ENCODE assay signal across 5 cellular contexts in genomic region chr17:68309066-68309670, GRCh38. TPM values are rescaled to one million over a fixed set of nuclear protein-coding genes. Genes with fewer than 3 reads are reported as not detected.
A peak's percentile ranks its signal among the peaks of the same experiment; 100 is the strongest.
DNase-seq lines count a peak whose midpoint lies in the region; ATAC-seq, FAIRE-seq and TF ChIP-seq lines count a peak whose summit lies in the region.
"Not testable (repeated sequence)": the region's sequence is repeated elsewhere in the genome, so short reads cannot be mapped to it uniquely, and the experiment has no call there.

No MANE protein-coding gene starts in this region.

- H3K36me3 ChIP-seq in HCT116 (ENCODE audit: control insufficient read depth in 1 of 2, insufficient read depth in 2 of 2, low read length in 2 of 2); HepG2 (replicated peaks in 1 of 2; ENCODE audit: control insufficient read depth in 1 of 2, insufficient read depth in 2 of 2, low read length in 2 of 2): not testable (repeated sequence)

- H3K4me1 Mint-ChIP-seq in activated naive CD4-positive, alpha-beta T cell treated with anti-CD3 and anti-CD28 coated beads, Interleukin-2, amount 10 ng/mL, durations not matched to agents 7 days and 5 days, result peaks cover 56% of the 10 kb centered on the region
- peaks cover 76% of the 10 kb centered on the region for H3K4me1 Mint-ChIP-seq in dendritic cell treated with granulocyte-macrophage colony-stimulating factor and Interleukin-4, amounts not matched to agents 40 ng/mL and 50 ng/mL, for 4 days (ENCODE audit: low read depth)

- ATAC-seq in HCT116, HepG2: not testable (repeated sequence)

- not testable (repeated sequence) for H3K27me3 Mint-ChIP-seq in activated naive CD4-positive, alpha-beta T cell treated with anti-CD3 and anti-CD28 coated beads, Interleukin-2, amount 10 ng/mL, durations not matched to agents 7 days and 5 days; dendritic cell treated with granulocyte-macrophage colony-stimulating factor and Interleukin-4, amounts not matched to agents 40 ng/mL and 50 ng/mL, for 4 days

- FAIRE-seq in HepG2 (lab: Jason Lieb, UNC), result not testable (repeated sequence)

- RAD21 ChIA-PET in HCT116 (lab: Charles Lee; ENCODE audit: low non-redundant PET in 1 of 2, low total read pairs in 2 of 2, uncharacterized antibody in 2 of 2, unreplicated experiment in 2 of 2), result not testable (repeated sequence)

- TF ChIP-seq EP300 in HepG2 (IDR thresholded peaks at IDR 0.05; ENCODE audit: low read depth in 2 of 2, low read length in 2 of 2); HepG2 (CRISPR knock-in tag; IDR thresholded peaks at IDR 0.05; ENCODE audit: borderline replicate concordance): not testable (repeated sequence)

- not testable (repeated sequence) for H3K4me3 Mint-ChIP-seq in activated naive CD4-positive, alpha-beta T cell treated with anti-CD3 and anti-CD28 coated beads, Interleukin-2, amount 10 ng/mL, durations not matched to agents 7 days and 5 days; dendritic cell treated with granulocyte-macrophage colony-stimulating factor and Interleukin-4, amounts not matched to agents 40 ng/mL and 50 ng/mL, for 4 days

- not testable (repeated sequence) for H2AFZ ChIP-seq in HCT116 (ENCODE audit: low read depth, low read length, poor library complexity, severe bottlenecking); HepG2 (ENCODE audit: low read length)

- TF ChIP-seq POLR2A in HCT116 (IDR thresholded peaks at IDR 0.05; ENCODE audit: borderline replicate concordance, extremely low read depth, insufficient read depth, insufficient read length); HepG2 (IDR thresholded peaks at IDR 0.05; ENCODE audit: insufficient read depth in 1 of 2, low read depth in 2 of 2, low read length in 2 of 2): not testable (repeated sequence)

- intact Hi-C loops in HCT116 (cut with micrococcal nuclease); dendritic cell treated with granulocyte-macrophage colony-stimulating factor and Interleukin-4, amounts not matched to agents 40 ng/mL and 50 ng/mL, for 4 days (cut with micrococcal nuclease); cardiac septum (cut with DNase I); HepG2 (cut with micrococcal nuclease; ENCODE audit: unreplicated experiment): not testable (repeated sequence)

- CTCF ChIA-PET in HCT116 (lab: Charles Lee), result interaction anchor here (1.1 kb wide), 1 partner anchor 157 kb away, joined by 4 read pairs; no protein-coding TSS in a partner anchor
- CTCF ChIA-PET in activated naive CD4-positive, alpha-beta T cell treated with anti-CD3 and anti-CD28 coated beads, Interleukin-2, amount 10 ng/mL, durations not matched to agents 7 days and 5 days (lab: Charles Lee), result interaction anchor here (1.6 to 2.3 kb wide), 3 partner anchors 17 to 127 kb away, joined by 4 to 10 read pairs (median 4); partner anchors contain the start of gene ARSG
- CTCF ChIA-PET in HepG2 (lab: Yijun Ruan, JAX; ENCODE audit: low intra/inter-chr PET ratio, low total read pairs), result not testable (repeated sequence)

- not testable (repeated sequence) for TF ChIP-seq CTCF in HCT116 (IDR thresholded peaks at IDR 0.05 in 2 of 3, conservative IDR thresholded peaks at IDR 0.05 in 1 of 3; ENCODE audit: borderline replicate concordance in 1 of 3, insufficient read depth in 1 of 3, low read depth in 2 of 3, low read length in 2 of 3); HepG2 (CRISPR knock-in tag; IDR thresholded peaks at IDR 0.05)

- H3K79me2 ChIP-seq in HCT116 (ENCODE audit: insufficient read depth, low read length); HepG2 (ENCODE audit: insufficient read depth, low read length): not testable (repeated sequence)

- peaks cover 14% of the 10 kb centered on the region for H3K36me3 Mint-ChIP-seq in activated naive CD4-positive, alpha-beta T cell treated with anti-CD3 and anti-CD28 coated beads, Interleukin-2, amount 10 ng/mL, durations not matched to agents 7 days and 5 days
- H3K36me3 Mint-ChIP-seq in dendritic cell treated with granulocyte-macrophage colony-stimulating factor and Interleukin-4, amounts not matched to agents 40 ng/mL and 50 ng/mL, for 4 days (ENCODE audit: low read depth), result peaks cover 28% of the 10 kb centered on the region

- H3K9me2 ChIP-seq in HCT116 (ENCODE audit: insufficient read depth), result not testable (repeated sequence)

- not testable (repeated sequence) for BruUV-seq in HCT116 (replicated peaks; lab: Mats Ljungman, UMichigan); HepG2 (replicated peaks; lab: Mats Ljungman, UMichigan)

- H4K20me1 ChIP-seq in HCT116 (ENCODE audit: insufficient read depth); HepG2 (ENCODE audit: insufficient read depth, low read length): not testable (repeated sequence)

- in situ Hi-C loops in HepG2 (cut with HindIII; ENCODE audit: extremely low pct_ligation_motif_present, low pct_unique_long_range_greater_than_20kb), result not testable (repeated sequence)

- WGBS in HepG2 (ENCODE audit: low lambda C conversion rate), result 93% methylated on average over 17 of the region's 28 CpGs

- not testable (repeated sequence) for TF ChIP-seq RAD21 in HCT116 (IDR thresholded peaks at IDR 0.05; ENCODE audit: low read depth); HepG2 (CRISPR knock-in tag; IDR thresholded peaks at IDR 0.05)

- not testable (repeated sequence) for H3K4me3 ChIP-seq in HCT116 (replicated peaks in 1 of 2; ENCODE audit: low read depth in 1 of 2, low read length in 2 of 2); HepG2 (replicated peaks in 1 of 3; ENCODE audit: insufficient read depth in 1 of 3, low read depth in 2 of 3, low read length in 3 of 3)

- peak overlapping the region; percentile 14 for H3K27ac Mint-ChIP-seq in activated naive CD4-positive, alpha-beta T cell treated with anti-CD3 and anti-CD28 coated beads, Interleukin-2, amount 10 ng/mL, durations not matched to agents 7 days and 5 days
- peak overlapping the region; percentile 72 for H3K27ac Mint-ChIP-seq in dendritic cell treated with granulocyte-macrophage colony-stimulating factor and Interleukin-4, amounts not matched to agents 40 ng/mL and 50 ng/mL, for 4 days

- not testable (repeated sequence) for H3K9ac ChIP-seq in HCT116 (ENCODE audit: low read length); HepG2 (ENCODE audit: insufficient read depth, low read depth, low read length)

- not testable (repeated sequence) for H3K9me3 Mint-ChIP-seq in activated naive CD4-positive, alpha-beta T cell treated with anti-CD3 and anti-CD28 coated beads, Interleukin-2, amount 10 ng/mL, durations not matched to agents 7 days and 5 days; dendritic cell treated with granulocyte-macrophage colony-stimulating factor and Interleukin-4, amounts not matched to agents 40 ng/mL and 50 ng/mL, for 4 days

- H3K4me1 ChIP-seq in HCT116 (ENCODE audit: control insufficient read depth in 1 of 2, insufficient read depth in 2 of 2, low read length in 2 of 2), result peaks cover 51 to 65% of the 10 kb centered on the region in 2 experiments
- H3K4me1 ChIP-seq in HepG2 (ENCODE audit: insufficient read depth, low read length), result peaks cover 69% of the 10 kb centered on the region

- DNase-seq in HCT116 (ENCODE audit: low read depth, low spot score); activated naive CD4-positive, alpha-beta T cell treated with anti-CD3 and anti-CD28 coated beads, Interleukin-2, amount 10 ng/mL, durations not matched to agents 7 days and 5 days; HepG2 (ENCODE audit: low spot score): not testable (repeated sequence)
- peak; percentile 24 for DNase-seq in cardiac septum (ENCODE audit: low spot score)

- H3K9me3 ChIP-seq in HCT116 (ENCODE audit: control insufficient read depth in 1 of 2, insufficient read depth in 1 of 2, low read depth in 1 of 2, low read length in 2 of 2); HepG2 (ENCODE audit: low read length): not testable (repeated sequence)

- not testable (repeated sequence) for H3K27me3 ChIP-seq in HCT116 (ENCODE audit: insufficient read depth, low read length); HepG2 (ENCODE audit: control insufficient read depth in 1 of 2, insufficient read depth in 2 of 2, low read length in 2 of 2)

- peak overlapping the region; percentile 15; the same call in 1 of the 2 replicates for H3K27ac ChIP-seq in HCT116 (ENCODE audit: low read depth, low read length)
- not testable (repeated sequence) for H3K27ac ChIP-seq in HepG2 (ENCODE audit: extremely low read length, insufficient read depth, low read length)

- POLR2A ChIA-PET in HCT116 (lab: Charles Lee), result interaction anchor here (1.4 kb wide), 1 partner anchor 75 kb away, joined by 5 read pairs; no protein-coding TSS in a partner anchor
- POLR2A ChIA-PET in HepG2 (lab: Yijun Ruan, JAX), result not testable (repeated sequence)

- not testable (repeated sequence) for H3K4me2 ChIP-seq in HCT116 (ENCODE audit: low read length); HepG2 (ENCODE audit: low read depth, low read length)

RNA-seq across cellular contexts. Expression of gene ARSG, which starts 17.9 kb away (rescaled TPM):
- total RNA-seq in HCT116 (2021; ENCODE audit: unreplicated experiment), result 17.1 TPM
- polyA plus RNA-seq in HCT116 (2012), result 5.4 and 6.1 TPM in 2 replicates
- total RNA-seq in cardiac septum, result 2.7 TPM
- total RNA-seq in HepG2 (2016; rRNA removed; fragmentation: Illumina TruSeq; extraction: Trizol), result 3.7 and 4.1 TPM in 2 replicates
- 10.0 and 10.5 TPM in 2 replicates for total RNA-seq in HepG2 (2016; cell fraction: cytosol; rRNA removed; fragmentation: Illumina TruSeq; extraction: Trizol; ENCODE audit: low read depth)
- total RNA-seq in HepG2 (2016; cell fraction: insoluble cytoplasmic fraction; rRNA removed; fragmentation: Illumina TruSeq; extraction: Trizol), result 2.8 and 4.2 TPM in 2 replicates
- total RNA-seq in HepG2 (2016; cell fraction: membrane; rRNA removed; fragmentation: Illumina TruSeq; extraction: Trizol), result 8.1 and 9.2 TPM in 2 replicates
- 4.0 and 4.3 TPM in 2 replicates for total RNA-seq in HepG2 (2016; cell fraction: nucleus; rRNA removed; fragmentation: Illumina TruSeq; extraction: Trizol)
- 15.2 and 15.9 TPM in 2 replicates for polyA plus RNA-seq in HepG2 (2011; rRNA removed)
- polyA plus RNA-seq in HepG2 (2011; cell fraction: cytosol; rRNA removed), result 11.5 and 13.0 TPM in 2 replicates
- 26.9 and 29.6 TPM in 2 replicates for polyA plus RNA-seq in HepG2 (2011; cell fraction: nucleus; rRNA removed)
- polyA plus RNA-seq in HepG2 (2012), result 7.0 and 8.7 TPM in 2 replicates
- polyA plus RNA-seq in HepG2 (2016; cell fraction: cytosol; fragmentation: Illumina TruSeq; extraction: Trizol; ENCODE audit: low read depth), result 3.0 and 5.3 TPM in 2 replicates
- polyA plus RNA-seq in HepG2 (2016; cell fraction: insoluble cytoplasmic fraction; fragmentation: Illumina TruSeq; extraction: Trizol; ENCODE audit: low read depth), result 2.2 and 2.8 TPM in 2 replicates
- polyA plus RNA-seq in HepG2 (2016; cell fraction: membrane; fragmentation: Illumina TruSeq; extraction: Trizol; ENCODE audit: low read depth), result 3.9 and 4.3 TPM in 2 replicates
- 4.4 and 5.4 TPM in 2 replicates for polyA plus RNA-seq in HepG2 (2016; cell fraction: nucleus; fragmentation: Illumina TruSeq; extraction: Trizol; ENCODE audit: insufficient read depth, low read depth)
- 45.9 and 48.0 TPM in 2 replicates for polyA minus RNA-seq in HepG2 (2011; rRNA and poly(A)+ RNA removed; ENCODE audit: low replicate concordance)
- polyA minus RNA-seq in HepG2 (2011; cell fraction: cytosol; rRNA and poly(A)+ RNA removed), result 8.9 and 10.0 TPM in 2 replicates
- 38.7 and 40.7 TPM in 2 replicates for polyA minus RNA-seq in HepG2 (2011; cell fraction: nucleus; rRNA and poly(A)+ RNA removed)

RNA-seq across cellular contexts. Expression of gene SLC16A6, which starts 18.2 kb away (rescaled TPM):
- 4.8 TPM for total RNA-seq in HCT116 (2021; ENCODE audit: unreplicated experiment)
- polyA plus RNA-seq in HCT116 (2012), result 1.1 and 1.3 TPM in 2 replicates
- 0.19 TPM for total RNA-seq in cardiac septum
- 0.67 and 1.1 TPM in 2 replicates for total RNA-seq in HepG2 (2016; rRNA removed; fragmentation: Illumina TruSeq; extraction: Trizol)
- 0.51 TPM in 1 of 2 replicates, not detected in the other for total RNA-seq in HepG2 (2016; cell fraction: cytosol; rRNA removed; fragmentation: Illumina TruSeq; extraction: Trizol; ENCODE audit: low read depth)
- 1.1 and 1.3 TPM in 2 replicates for total RNA-seq in HepG2 (2016; cell fraction: insoluble cytoplasmic fraction; rRNA removed; fragmentation: Illumina TruSeq; extraction: Trizol)
- 0.53 and 0.69 TPM in 2 replicates for total RNA-seq in HepG2 (2016; cell fraction: membrane; rRNA removed; fragmentation: Illumina TruSeq; extraction: Trizol)
- total RNA-seq in HepG2 (2016; cell fraction: nucleus; rRNA removed; fragmentation: Illumina TruSeq; extraction: Trizol), result 1.1 and 1.6 TPM in 2 replicates
- 27.2 and 44.7 TPM in 2 replicates for polyA plus RNA-seq in HepG2 (2011; rRNA removed)
- 33.2 and 35.3 TPM in 2 replicates for polyA plus RNA-seq in HepG2 (2011; cell fraction: cytosol; rRNA removed)
- 13.0 and 13.3 TPM in 2 replicates for polyA plus RNA-seq in HepG2 (2011; cell fraction: nucleus; rRNA removed)
- polyA plus RNA-seq in HepG2 (2012), result 5.7 and 9.7 TPM in 2 replicates
- 0.05 and 0.06 TPM in 2 replicates for polyA plus RNA-seq in HepG2 (2016; cell fraction: cytosol; fragmentation: Illumina TruSeq; extraction: Trizol; ENCODE audit: low read depth)
- 0.59 and 0.61 TPM in 2 replicates for polyA plus RNA-seq in HepG2 (2016; cell fraction: insoluble cytoplasmic fraction; fragmentation: Illumina TruSeq; extraction: Trizol; ENCODE audit: low read depth)
- polyA plus RNA-seq in HepG2 (2016; cell fraction: membrane; fragmentation: Illumina TruSeq; extraction: Trizol; ENCODE audit: low read depth), result 0.28 and 0.40 TPM in 2 replicates
- polyA plus RNA-seq in HepG2 (2016; cell fraction: nucleus; fragmentation: Illumina TruSeq; extraction: Trizol; ENCODE audit: insufficient read depth, low read depth), result 1.5 TPM in 2 replicates
- 137 and 162 TPM in 2 replicates for polyA minus RNA-seq in HepG2 (2011; rRNA and poly(A)+ RNA removed; ENCODE audit: low replicate concordance)
- 56.6 and 65.6 TPM in 2 replicates for polyA minus RNA-seq in HepG2 (2011; cell fraction: cytosol; rRNA and poly(A)+ RNA removed)
- polyA minus RNA-seq in HepG2 (2011; cell fraction: nucleus; rRNA and poly(A)+ RNA removed), result 28.5 and 31.0 TPM in 2 replicates
